1 cellular context compared by ENCODE assay signal in genomic region chrX:106341823-106342222, GRCh38.
TF ChIP-seq lines count a peak whose summit lies in the region.

No MANE protein-coding gene starts in this region.

TF ChIP-seq in HepG2, 621 proteins besides CTCF, POLR2A, EP300 and RAD21 (continued from another document):
- TF ChIP-seq ZFP36 (IDR thresholded peaks at IDR 0.05; ENCODE audit: borderline replicate concordance, low read depth, low read length, partially characterized antibody) (peak; percentile 48), ZNF768 (CRISPR knock-in tag; IDR thresholded peaks at IDR 0.05) (no peak)
